Comparison of ENCODE assay signal across 18 cellular contexts in the genomic region with DNA sequence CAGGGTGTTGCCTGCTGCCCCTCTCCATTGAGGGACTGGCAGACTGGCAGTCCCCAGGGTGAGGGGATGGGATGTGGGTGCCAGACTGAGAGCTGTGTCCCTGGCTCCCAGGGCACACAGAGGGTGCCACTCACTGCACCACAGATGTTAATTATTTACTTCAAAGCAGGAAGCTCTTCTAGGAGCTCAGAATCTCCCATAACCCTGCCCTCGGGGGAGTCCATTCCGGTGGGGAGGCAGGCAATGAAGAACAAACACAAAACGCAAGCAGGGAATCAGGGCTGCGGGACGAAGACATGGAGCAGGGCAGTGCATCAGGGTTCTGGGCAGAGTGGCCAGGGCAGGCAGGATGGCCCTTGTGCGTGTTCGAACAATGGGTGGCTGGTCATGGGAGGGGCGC. TPM values are rescaled to one million over a fixed set of nuclear protein-coding genes. Genes with fewer than 3 reads are reported as not detected.
A peak's percentile ranks its signal among the peaks of the same experiment; 100 is the strongest.
DNase-seq lines count a peak whose midpoint lies in the region; ATAC-seq and TF ChIP-seq lines count a peak whose summit lies in the region.
"Had no signal": no experiment of that assay in that cellular context is flagged by ENCODE, and none has a peak within 500 bp of the region (broad histone marks: within the 10 kb centered on the region; RNA-seq: fewer than 3 reads in every experiment).

No MANE protein-coding gene starts in this region.

- H3K27ac ChIP-seq in esophagus squamous epithelium: no peak overlapping the region
- H3K27ac ChIP-seq: BLaER1 treated with 17β-estradiol and CSF1 and Interleukin-3, amounts not matched to agents 10 nM and 100 nM; KMS-11 had no signal

- H3K27ac Mint-ChIP-seq in Calu3 (ENCODE audit: unreplicated experiment): peak overlapping the region; percentile 10
- H3K27ac Mint-ChIP-seq in MCF 10A (ENCODE audit: low read depth, unreplicated experiment): no peak overlapping the region
- H3K27ac Mint-ChIP-seq: B cell; CD8-positive, alpha-beta T cell had no signal

- H3K9me3 Mint-ChIP-seq in Calu3 (ENCODE audit: low read depth, unreplicated experiment): no peaks in the 10 kb centered on the region
- H3K9me3 Mint-ChIP-seq in MCF 10A (ENCODE audit: unreplicated experiment): no peaks in the 10 kb centered on the region
- H3K9me3 Mint-ChIP-seq: CD8-positive, alpha-beta T cell had no signal

- intact Hi-C loops in Calu3 (cut with micrococcal nuclease; ENCODE audit: unreplicated experiment): no loop called here
- intact Hi-C loops in left colon (cut with DNase I, micrococcal nuclease): no loop called here
- intact Hi-C loops in MCF 10A (cut with micrococcal nuclease): no loop called here
- intact Hi-C loops in esophagus squamous epithelium (cut with DNase I): no loop called here

- peaks cover 0 to 3% (median 0%) of the 10 kb centered on the region in 3 donors for H3K9me3 ChIP-seq in esophagus squamous epithelium
- H3K9me3 ChIP-seq: HAP-1 had no signal

- peaks cover 32% of the 10 kb centered on the region for H3K36me3 Mint-ChIP-seq in Calu3 (ENCODE audit: insufficient read depth, unreplicated experiment)
- H3K36me3 Mint-ChIP-seq in MCF 10A (ENCODE audit: insufficient read depth, unreplicated experiment): peaks cover 6% of the 10 kb centered on the region
- H3K36me3 Mint-ChIP-seq: CD8-positive, alpha-beta T cell had no signal

- BruUV-seq in Calu3 (replicated peaks; lab: Mats Ljungman, UMichigan): no TSS peak
- BruUV-seq in MCF 10A (replicated peaks; lab: Mats Ljungman, UMichigan): no TSS peak

- H3K4me1 Mint-ChIP-seq in Calu3 (ENCODE audit: low read depth, unreplicated experiment) (peaks cover 34% of the 10 kb centered on the region), MCF 10A (ENCODE audit: insufficient read depth, unreplicated experiment) (peaks cover 7% of the 10 kb centered on the region)

- ATAC-seq in left colon: peak; percentile 50
- ATAC-seq in HG03135 (IDR thresholded peaks at IDR 0.05; ENCODE audit: unreplicated experiment): no peak
- ATAC-seq: CD8-positive, alpha-beta T cell had no signal

- no peak for TF ChIP-seq POLR2A in esophagus squamous epithelium (IDR thresholded peaks at IDR 0.05)

- DNase-seq in DMS53 (lab: John Stamatoyannopoulos, UW): peak; percentile 46
- no peak for DNase-seq in DMS53 treated with DMSO at 0.1 percent for 48 hours (lab: John Stamatoyannopoulos, UW; ENCODE audit: unreplicated experiment)
- DNase-seq in Calu3: peak; percentile 49
- no peak for DNase-seq in left colon
- DNase-seq in MCF 10A (ENCODE audit: unreplicated experiment): no peak
- DNase-seq in esophagus squamous epithelium (lab: John Stamatoyannopoulos, UW): no peak
- DNase-seq: CD8-positive, alpha-beta T cell; DMS 273 treated with DMSO at 0.1 percent for 48 hours; DMS79; GF-D8; GOT3 had no signal

- POLR2A ChIA-PET in MCF 10A (lab: Yijun Ruan, JAX): no interaction called here

- WGBS in esophagus squamous epithelium, 2 donors: 98 to 100% methylated on average over 4 to 6 of the region's 8 CpGs

- H3K4me3 ChIP-seq in esophagus squamous epithelium: no peak overlapping the region
- H3K4me3 ChIP-seq: BLaER1 treated with 17β-estradiol and CSF1 and Interleukin-3, amounts not matched to agents 10 nM and 100 nM; HAP-1 had no signal

- TF ChIP-seq CTCF in Calu3 (IDR thresholded peaks at IDR 0.05; ENCODE audit: unreplicated experiment) (no peak), MCF 10A (IDR thresholded peaks at IDR 0.05; ENCODE audit: unreplicated experiment) (no peak), esophagus squamous epithelium (IDR thresholded peaks at IDR 0.05) (no peak)

- H3K4me3 Mint-ChIP-seq in Calu3 (ENCODE audit: low read depth, unreplicated experiment) (peak overlapping the region; percentile 45), MCF 10A (ENCODE audit: unreplicated experiment) (no peak overlapping the region)
- H3K4me3 Mint-ChIP-seq: B cell; CD8-positive, alpha-beta T cell had no signal

- CTCF ChIA-PET in Calu3 (lab: Charles Lee): interaction anchor here (0.6 kb wide), 1 partner anchor 377 kb away, joined by 3 read pairs; no protein-coding TSS in a partner anchor
- CTCF ChIA-PET in MCF 10A (lab: Yijun Ruan, JAX): interaction anchor here (0.5 to 0.6 kb wide), 2 partner anchors 141 to 555 kb away, joined by 3 to 4 read pairs; no protein-coding TSS in a partner anchor

- no peaks in the 10 kb centered on the region for H3K36me3 ChIP-seq in esophagus squamous epithelium
- H3K36me3 ChIP-seq: HAP-1 had no signal

- peaks cover 10 to 21% (median 12%) of the 10 kb centered on the region in 3 donors for H3K4me1 ChIP-seq in esophagus squamous epithelium
- H3K4me1 ChIP-seq: HAP-1 had no signal

- H3K27me3 ChIP-seq in esophagus squamous epithelium: peaks cover 0 to 25% (median 0%) of the 10 kb centered on the region in 4 donors

- peaks cover 16% of the 10 kb centered on the region for H3K27me3 Mint-ChIP-seq in Calu3 (ENCODE audit: unreplicated experiment)
- no peaks in the 10 kb centered on the region for H3K27me3 Mint-ChIP-seq in MCF 10A (ENCODE audit: insufficient read depth, unreplicated experiment)

RNA-seq across cellular contexts. Expression of gene FLRT1, which starts 24.4 kb away (rescaled TPM):
- total RNA-seq in Calu3 (2022): 0.09 and 0.10 TPM in 2 replicates
- 1 to 10 TPM in 1 of 2 donors, not detected in 1; 1.2 TPM for total RNA-seq in left colon
- 2.7 and 7.0 TPM in 2 replicates for total RNA-seq in MCF 10A (2022)
- under 1 TPM in 3 of 4 donors, not detected in 1; 0.06 to 0.19 (median 0.08) TPM for total RNA-seq in esophagus squamous epithelium
- total RNA-seq: A172; B cell; CD8-positive, alpha-beta T cell; Daoy had no signal

RNA-seq across cellular contexts. Expression of gene OTUB1, which starts 25.1 kb away (rescaled TPM):
- total RNA-seq in Calu3 (2022): 96.9 and 103 TPM in 2 replicates
- 10 to 100 TPM; 67.7 to 79.7 TPM for total RNA-seq in left colon
- 50.9 and 56.0 TPM in 2 replicates for total RNA-seq in MCF 10A (2022)
- 10 to 100 TPM; 82.0 to 97.3 (median 89.7) TPM for total RNA-seq in esophagus squamous epithelium

RNA-seq across cellular contexts. Expression of gene COX8A, which starts 37.0 kb away (rescaled TPM):
- total RNA-seq in Calu3 (2022) (313 and 325 TPM in 2 replicates), left colon (100 to 1,000 TPM; 663 to 843 TPM), MCF 10A (2022) (461 and 466 TPM in 2 replicates), esophagus squamous epithelium (100 to 1,000 TPM; 417 to 745 (median 637) TPM)

Comparison
In these comparisons a context has a peak if more than half of its experiments do, and no peak if none do; other contexts are left out.
1. DNase-seq: peak in DMS53 (single experiment) and Calu3 (single experiment); none in DMS53 treated with DMSO at 0.1 percent for 48 hours (single experiment), left colon (0 of 2), MCF 10A (single experiment) and esophagus squamous epithelium (single experiment).